ENCODE assay signal across 26 cellular contexts in genomic region chr3:149613988-149614387, GRCh38. TPM values are rescaled to one million over a fixed set of nuclear protein-coding genes. Genes with fewer than 3 reads are reported as not detected.
DNase-seq lines count a peak whose midpoint lies in the region; TF ChIP-seq lines count a peak whose summit lies in the region.
"Had no signal": no experiment of that assay in that cellular context is flagged by ENCODE, and none has a peak within 500 bp of the region (broad histone marks: within the 10 kb centered on the region; RNA-seq: fewer than 3 reads in every experiment).

No MANE protein-coding gene starts in this region.

- no peaks in the 10 kb centered on the region for H3K27me3 ChIP-seq in ascending aorta
- no peaks in the 10 kb centered on the region for H3K27me3 ChIP-seq in tibial artery
- H3K27me3 ChIP-seq: SJCRH30 had no signal

- TF ChIP-seq CTCF in HEK293 (tag by site-specific recombination; IDR thresholded peaks at IDR 0.05) (no peak), ascending aorta (IDR thresholded peaks at IDR 0.05) (no peak), fibroblast of mammary gland (conservative IDR thresholded peaks at IDR 0.05; ENCODE audit: control insufficient read depth, insufficient read depth, low read depth, low read length) (no peak), tibial artery (IDR thresholded peaks at IDR 0.05) (no peak)

- H3K4me3 ChIP-seq in HEK293 (ENCODE audit: low read depth, low read length) (no peak overlapping the region), ascending aorta (no peak overlapping the region), fibroblast of mammary gland (ENCODE audit: control insufficient read depth, low read depth, low read length) (no peak overlapping the region), tibial artery (no peak overlapping the region)
- H3K4me3 ChIP-seq: HAP-1, SJCRH30 had no signal

- H3K27ac ChIP-seq in HEK293 (ENCODE audit: extremely low read depth, low read depth, low read length) (no peak overlapping the region), ascending aorta (peak overlapping the region; percentile 29 to 59), tibial artery (peak overlapping the region; percentile 23 to 43)
- H3K27ac ChIP-seq: SJCRH30 had no signal

- CTCF ChIA-PET in HEK293 (lab: Yijun Ruan, JAX), result no interaction called here
- CTCF ChIA-PET in HEK293T (lab: Yijun Ruan, JAX), result no interaction called here

- POLR2A ChIA-PET in HEK293 (lab: Yijun Ruan, JAX) (interaction anchor here (0.6 kb wide), 1 partner anchor 17 kb away, joined by 3 read pairs; no protein-coding TSS in a partner anchor), HEK293T (lab: Yijun Ruan, JAX) (no interaction called here)

- H3K36me3 ChIP-seq in HEK293 (ENCODE audit: control insufficient read depth in 2 of 2, insufficient read depth in 1 of 2, low read length in 2 of 2) (no peaks in the 10 kb centered on the region), ascending aorta (no peaks in the 10 kb centered on the region), tibial artery (no peaks in the 10 kb centered on the region)
- H3K36me3 ChIP-seq: HAP-1 had no signal

- H3K4me1 ChIP-seq in HEK293 (ENCODE audit: control insufficient read depth, insufficient read depth, low read length) (peaks cover 3% of the 10 kb centered on the region; the same call in 1 of the 2 replicates), ascending aorta (peaks cover 9 to 73% of the 10 kb centered on the region in 2 donors), tibial artery (peaks cover 0 to 95% (median 54%) of the 10 kb centered on the region in 4 donors)
- H3K4me1 ChIP-seq: HAP-1, SJCRH30 had no signal

- no peaks in the 10 kb centered on the region for H3K9me3 ChIP-seq in HEK293 (ENCODE audit: control insufficient read depth, insufficient read depth, low read depth, low read length)
- H3K9me3 ChIP-seq in ascending aorta, result no peaks in the 10 kb centered on the region
- H3K9me3 ChIP-seq in tibial artery, result no peaks in the 10 kb centered on the region
- H3K9me3 ChIP-seq: HAP-1, SJCRH30 had no signal

- DNase-seq in ascending aorta (ENCODE audit: low spot score in 2 of 2) (no peak), fibroblast of mammary gland (ENCODE audit: low read depth) (peak; percentile 30), tibial artery (no peak), NCI-H69 (lab: John Stamatoyannopoulos, UW) (no peak), HEK293T (ENCODE audit: extremely low spot score) (no peak), NCI-H526 (lab: John Stamatoyannopoulos, UW) (no peak)
- DNase-seq: AML-193; C1 segment of cervical spinal cord; CD4-positive, alpha-beta memory T cell; COR-L47; DMS79 treated with DMSO at 0.1 percent for 48 hours; GF-D8; GOT3; NCI-H1092; NCI-H1417 treated with DMSO at 0.1 percent for 48 hours; NCI-H187; NCI-H2081 treated with DMSO at 0.1 percent for 48 hours; NCI-H2171; NCI-H226; NCI-H510A treated with DMSO at 0.1 percent for 48 hours; NCI-H774; NK-92 treated with Interleukin-12 subunit alpha and Interleukin-12 subunit beta, amount 100 ng/mL, for 24 hours; PC-3; SJCRH30 had no signal

- intact Hi-C loops in ascending aorta (cut with DNase I) (no loop called here), tibial artery (cut with DNase I; ENCODE audit: low total_unique reads) (no loop called here)

TF ChIP-seq in HEK293, 187 proteins besides CTCF, POLR2A, EP300 and RAD21:
- TF ChIP-seq ZNF521 (tag by site-specific recombination; IDR thresholded peaks at IDR 0.05) (no peak), SCRT2 (tag by site-specific recombination; IDR thresholded peaks at IDR 0.05) (peak; percentile 45; the same call in 1 of the 2 replicates), ZNF548 (tag by site-specific recombination; IDR thresholded peaks at IDR 0.05) (no peak), ZNF747 (tag by site-specific recombination; IDR thresholded peaks at IDR 0.05) (no peak), ZNF138 (tag by site-specific recombination; IDR thresholded peaks at IDR 0.05; ENCODE audit: borderline replicate concordance) (no peak), ZNF366 (tag by site-specific recombination; conservative IDR thresholded peaks at IDR 0.05) (no peak)

TF ChIP-seq in HEK293T, 16 proteins besides CTCF, POLR2A, EP300 and RAD21:
- no peak for TF ChIP-seq NFRKB (IDR thresholded peaks at IDR 0.05)
TF ChIP-seq in HEK293T: peak in this region for 0.

RNA-seq across cellular contexts. Expression of gene WWTR1, which starts 43.8 kb away (rescaled TPM):
- 282 TPM for total RNA-seq in ascending aorta
